In genomic region chr16:58412615-58412970, GRCh38 we compare ENCODE assay signal across 8 cellular contexts. TPM values are rescaled to one million over a fixed set of nuclear protein-coding genes. Genes with fewer than 3 reads are reported as not detected.
DNase-seq lines count a peak whose midpoint lies in the region; ATAC-seq and TF ChIP-seq lines count a peak whose summit lies in the region.
"Not testable (repeated sequence)": the region's sequence is repeated elsewhere in the genome, so short reads cannot be mapped to it uniquely, and the experiment has no call there.

No MANE protein-coding gene starts in this region.

- H3F3A ChIP-seq in PC-9 (ENCODE audit: insufficient read depth, low read depth): peaks cover 42% of the 10 kb centered on the region

- intact Hi-C loops in PC-9 (cut with micrococcal nuclease; ENCODE audit: unreplicated experiment); left ventricle myocardium inferior (cut with micrococcal nuclease); posterior vena cava (cut with DNase I): not testable (repeated sequence)
- intact Hi-C loops in heart left ventricle (cut with DNase I): loop anchor here in 2 of 10 donors (5.0 kb wide), 2 partner anchors 65 to 75 kb away; no protein-coding TSS in a partner anchor

- H3K79me2 ChIP-seq in PC-9 (ENCODE audit: low read depth): not testable (repeated sequence)

- H3K4me3 ChIP-seq in BLaER1 treated with 17β-estradiol and CSF1 and Interleukin-3, amounts not matched to agents 10 nM and 100 nM; HEK293 (ENCODE audit: low read depth, low read length); PC-9; heart left ventricle; left ventricle myocardium inferior; right atrium auricular region: not testable (repeated sequence)

- TF ChIP-seq POLR2A in heart left ventricle (IDR thresholded peaks at IDR 0.05): not testable (repeated sequence)

- not testable (repeated sequence) for H4K20me1 ChIP-seq in BLaER1 treated with 17β-estradiol and CSF1 and Interleukin-3, amounts not matched to agents 10 nM and 100 nM; PC-9 (ENCODE audit: insufficient read depth)

- H3K27ac ChIP-seq in 22Rv1 (peak overlapping the region; percentile 79), PC-9 (peak overlapping the region; percentile 78; the same call in 1 of the 2 replicates), heart left ventricle (peak overlapping the region; percentile 35 to 98 (median 82)), left ventricle myocardium inferior (replicated peaks) (peak overlapping the region; percentile 95), right atrium auricular region (peak overlapping the region; percentile 84 to 94)
- H3K27ac ChIP-seq in BLaER1 treated with 17β-estradiol and CSF1 and Interleukin-3, amounts not matched to agents 10 nM and 100 nM: peak overlapping the region in 4 of 11 experiments; percentile 9 to 72 (median 62); a peak in 5 of 22 replicates
- not testable (repeated sequence) for H3K27ac ChIP-seq in HEK293 (ENCODE audit: extremely low read depth, low read depth, low read length)

- CTCF ChIA-PET in HEK293 (lab: Yijun Ruan, JAX); PC-9 (lab: Charles Lee): not testable (repeated sequence)

- not testable (repeated sequence) for H3K9me3 ChIP-seq in BLaER1 treated with 17β-estradiol and CSF1 and Interleukin-3, amounts not matched to agents 10 nM and 100 nM (replicated peaks in 1 of 11); HEK293 (ENCODE audit: control insufficient read depth, insufficient read depth, low read depth, low read length); PC-9 (ENCODE audit: insufficient read depth, low read depth); heart left ventricle; left ventricle myocardium inferior (replicated peaks); right atrium auricular region

- not testable (repeated sequence) for DNase-seq in PC-9; heart left ventricle; left ventricle myocardium inferior; right atrium auricular region (ENCODE audit: low spot score)
- peak; percentile 55 for DNase-seq in posterior vena cava (ENCODE audit: low spot score)

- not testable (repeated sequence) for H3K27me3 ChIP-seq in BLaER1 treated with 17β-estradiol and CSF1 and Interleukin-3, amounts not matched to agents 10 nM and 100 nM; PC-9 (ENCODE audit: insufficient read depth, low read depth); heart left ventricle; left ventricle myocardium inferior (ENCODE audit: low read depth); right atrium auricular region

- POLR2A ChIA-PET in HEK293 (lab: Yijun Ruan, JAX); PC-9 (lab: Charles Lee; ENCODE audit: unreplicated experiment): not testable (repeated sequence)

- not testable (repeated sequence) for BruUV-seq in PC-9 (replicated peaks; lab: Mats Ljungman, UMichigan)

- not testable (repeated sequence) for TF ChIP-seq CTCF in 22Rv1 (IDR thresholded peaks at IDR 0.05); HEK293 (tag by site-specific recombination; IDR thresholded peaks at IDR 0.05); PC-9 (conservative IDR thresholded peaks at IDR 0.05); heart left ventricle (IDR thresholded peaks at IDR 0.05); left ventricle myocardium inferior (IDR thresholded peaks at IDR 0.05; ENCODE audit: borderline replicate concordance); right atrium auricular region (IDR thresholded peaks at IDR 0.05)

- 72 to 85% (median 80%) methylated on average over 5 of the region's 5 CpGs for WGBS in heart left ventricle, 4 donors

- H3K4me1 ChIP-seq in BLaER1 treated with 17β-estradiol and CSF1 and Interleukin-3, amounts not matched to agents 10 nM and 100 nM: peaks cover 58 to 90% (median 86%) of the 10 kb centered on the region in 10 experiments
- H3K4me1 ChIP-seq in HEK293 (ENCODE audit: control insufficient read depth, insufficient read depth, low read length): not testable (repeated sequence)
- H3K4me1 ChIP-seq in PC-9 (replicated peaks; ENCODE audit: insufficient read depth) (peaks cover 51% of the 10 kb centered on the region), heart left ventricle (peaks cover 0 to 57% (median 9%) of the 10 kb centered on the region in 12 donors), left ventricle myocardium inferior (peaks cover 61% of the 10 kb centered on the region), right atrium auricular region (peaks cover 0 to 28% of the 10 kb centered on the region in 2 donors)

- H3K4me2 ChIP-seq in BLaER1 treated with 17β-estradiol and CSF1 and Interleukin-3, amounts not matched to agents 10 nM and 100 nM: peak overlapping the region in 9 of 11 experiments; percentile 38 to 81 (median 55); a peak in 19 of 22 replicates
- not testable (repeated sequence) for H3K4me2 ChIP-seq in PC-9

- H2AFZ ChIP-seq in PC-9: not testable (repeated sequence)

- ATAC-seq in heart left ventricle: peak in 1 of 4 donors; percentile 1

- H3K36me3 ChIP-seq in BLaER1 treated with 17β-estradiol and CSF1 and Interleukin-3, amounts not matched to agents 10 nM and 100 nM; HEK293 (ENCODE audit: control insufficient read depth in 2 of 2, insufficient read depth in 1 of 2, low read length in 2 of 2); PC-9 (ENCODE audit: low read depth); heart left ventricle; left ventricle myocardium inferior; right atrium auricular region: not testable (repeated sequence)

- H3K9ac ChIP-seq in BLaER1 treated with 17β-estradiol and CSF1 and Interleukin-3, amounts not matched to agents 10 nM and 100 nM: not testable (repeated sequence)

- H3K9me2 ChIP-seq in PC-9 (ENCODE audit: insufficient read depth): not testable (repeated sequence)

TF ChIP-seq in HEK293, 187 proteins besides CTCF, POLR2A, EP300 and RAD21:
- TF ChIP-seq ZNF664 (tag by site-specific recombination; IDR thresholded peaks at IDR 0.05): 0 out of 2 replicates have a peak, but pooled peaks have one; percentile 69
TF ChIP-seq in HEK293: peak in this region for 1; not testable (repeated sequence) for 186.

RNA-seq across cellular contexts. Expression of gene GINS3, which starts 20.3 kb away (rescaled TPM):
- 11.3 and 12.4 TPM in 2 replicates for total RNA-seq in PC-9 (2021)
- 1 to 10 TPM; 3.9 to 8.7 (median 7.1) TPM for total RNA-seq in heart left ventricle
- polyA plus RNA-seq in heart left ventricle: 10 to 100 TPM in 1 of 2 donors, 1 to 10 TPM in 1; 5.4 to 20.2 TPM
- 4.7 TPM for total RNA-seq in left ventricle myocardium inferior
- 1 to 10 TPM; 5.8 to 7.1 TPM for total RNA-seq in right atrium auricular region
- 1 to 10 TPM; 1.6 to 2.0 TPM for total RNA-seq in posterior vena cava
